Comparison of ENCODE assay signal across 25 cellular contexts in genomic region chr15:45885801-45886200, GRCh38.
"Had no signal": no experiment of that assay in that cellular context is flagged by ENCODE, and none has a peak within 500 bp of the region (broad histone marks: within the 10 kb centered on the region; RNA-seq: fewer than 3 reads in every experiment).

No MANE protein-coding gene starts in this region.

- H3K27me3 ChIP-seq: colonic mucosa, esophagus muscularis mucosa, foreskin keratinocyte, gastroesophageal sphincter, heart left ventricle, hepatocyte, left lung, right atrium auricular region, stomach, tibial artery had no signal

- H3K27me3 Mint-ChIP-seq: dendritic cell treated with granulocyte-macrophage colony-stimulating factor and Interleukin-4, amounts not matched to agents 40 ng/mL and 50 ng/mL, for 4 days; naive B cell; type B pancreatic cell had no signal

- H3K4me2 ChIP-seq: hepatocyte had no signal

- DNase-seq: colonic mucosa; effector CD8-positive, alpha-beta T cell; foreskin keratinocyte; left cardiac atrium; mesenchymal stem cell; mucosa of descending colon; naive B cell; nucleus accumbens; stimulated activated CD4-positive, alpha-beta T cell treated with anti-CD3 and anti-CD28 coated beads, Interleukin-2, amount 100 ng/mL, for 24 hours; stimulated activated CD4-positive, alpha-beta T cell treated with anti-CD3 and anti-CD28 coated beads, Interleukin-4, amount 100 ng/mL, for 24 hours; stimulated activated naive CD4-positive, alpha-beta T cell treated with Interleukin-2 at 50 U/mL for 16 hours; stomach; tibial artery had no signal

- H3K36me3 ChIP-seq: colonic mucosa, esophagus muscularis mucosa, gastroesophageal sphincter, heart left ventricle, left lung, prostate gland, right atrium auricular region, stomach, tibial artery had no signal

- H3K4me1 Mint-ChIP-seq: mesothelial cell of epicardium; naive B cell; stimulated activated effector memory CD8-positive, alpha-beta T cell treated with anti-CD3 and anti-CD28 coated beads, Interleukin-12 subunit alpha, Interleukin-12 subunit beta, amount 100 ng/mL, for 72 hours had no signal

- H3K36me3 Mint-ChIP-seq: mesothelial cell of epicardium; naive B cell; stimulated activated effector memory CD8-positive, alpha-beta T cell treated with anti-CD3 and anti-CD28 coated beads, Interleukin-12 subunit alpha, Interleukin-12 subunit beta, amount 100 ng/mL, for 72 hours; type B pancreatic cell had no signal

- H3K4me1 ChIP-seq: colonic mucosa, esophagus muscularis mucosa, foreskin keratinocyte, gastroesophageal sphincter, left lung, prostate gland, right atrium auricular region, stomach had no signal

- H3K9me3 ChIP-seq: colonic mucosa, esophagus muscularis mucosa, gastroesophageal sphincter, mucosa of descending colon, prostate gland, right atrium auricular region, tibial artery had no signal

- H3K9me3 Mint-ChIP-seq: type B pancreatic cell had no signal

- H3K27ac ChIP-seq: colonic mucosa, esophagus muscularis mucosa, foreskin keratinocyte, gastroesophageal sphincter, hepatocyte, left lung, prostate gland, right atrium auricular region, stomach had no signal

- H3K79me2 ChIP-seq: hepatocyte had no signal

- H2AFZ ChIP-seq: hepatocyte had no signal

- H3K4me3 ChIP-seq: colonic mucosa, esophagus muscularis mucosa, gastroesophageal sphincter, heart left ventricle, hepatocyte, left lung, mucosa of descending colon, prostate gland, right atrium auricular region, stomach, tibial artery had no signal

- H3K27ac Mint-ChIP-seq: dendritic cell treated with granulocyte-macrophage colony-stimulating factor and Interleukin-4, amounts not matched to agents 40 ng/mL and 50 ng/mL, for 4 days; mesothelial cell of epicardium; naive B cell; stimulated activated effector memory CD8-positive, alpha-beta T cell treated with anti-CD3 and anti-CD28 coated beads, Interleukin-12 subunit alpha, Interleukin-12 subunit beta, amount 100 ng/mL, for 72 hours; type B pancreatic cell had no signal

- H3K4me3 Mint-ChIP-seq: dendritic cell treated with granulocyte-macrophage colony-stimulating factor and Interleukin-4, amounts not matched to agents 40 ng/mL and 50 ng/mL, for 4 days; mesothelial cell of epicardium; naive B cell; nephron; stimulated activated effector memory CD8-positive, alpha-beta T cell treated with anti-CD3 and anti-CD28 coated beads, Interleukin-12 subunit alpha, Interleukin-12 subunit beta, amount 100 ng/mL, for 72 hours; type B pancreatic cell had no signal
